In the genomic region with DNA sequence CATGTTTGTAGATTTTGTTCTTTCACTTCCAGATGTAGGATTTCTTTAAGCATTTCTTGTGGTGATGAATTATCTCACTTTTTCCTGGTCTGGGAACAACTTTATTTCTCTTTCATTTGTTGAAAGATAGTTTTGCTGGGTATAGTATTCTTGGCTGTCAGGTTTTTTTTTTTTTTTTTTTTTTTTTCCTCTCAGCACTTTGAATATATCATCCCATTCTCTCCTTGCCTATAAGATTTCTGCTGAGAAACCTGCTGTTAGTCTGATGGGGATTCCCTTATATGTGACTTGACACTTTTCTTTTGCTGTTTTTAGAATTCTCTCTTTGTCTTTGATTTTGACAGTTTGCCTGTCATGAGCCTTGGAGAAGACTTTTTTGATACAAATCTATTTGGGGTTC, we compare ENCODE assay signal across 25 cellular contexts. TPM values are rescaled to one million over a fixed set of nuclear protein-coding genes. Genes with fewer than 3 reads are reported as not detected.
DNase-seq lines count a peak whose midpoint lies in the region; ATAC-seq, FAIRE-seq and TF ChIP-seq lines count a peak whose summit lies in the region.
"Had no signal": no experiment of that assay in that cellular context is flagged by ENCODE, and none has a peak within 500 bp of the region (broad histone marks: within the 10 kb centered on the region; RNA-seq: fewer than 3 reads in every experiment).

No MANE protein-coding gene starts in this region.

- H3K79me2 ChIP-seq in astrocyte (ENCODE audit: insufficient read depth, low read length): no peaks in the 10 kb centered on the region

- TF ChIP-seq CTCF in astrocyte (IDR thresholded peaks at IDR 0.05; ENCODE audit: insufficient read depth, low read depth, low read length) (no peak), colonic mucosa (IDR thresholded peaks at IDR 0.05) (no peak)

- CTCF ChIA-PET in HEK293T (lab: Yijun Ruan, JAX): no interaction called here

- H3K4me3 ChIP-seq in astrocyte (ENCODE audit: insufficient read depth, low read depth, low read length) (no peak overlapping the region), colonic mucosa (no peak overlapping the region)
- H3K4me3 ChIP-seq: BLaER1, HAP-1 had no signal

- H3K9me3 ChIP-seq in astrocyte (ENCODE audit: insufficient read depth, low read depth, low read length) (peaks cover 10% of the 10 kb centered on the region), colonic mucosa (no peaks in the 10 kb centered on the region)
- H3K9me3 ChIP-seq: HAP-1 had no signal

- H3K4me1 Mint-ChIP-seq in astrocyte (ENCODE audit: low read depth, unreplicated experiment): peaks cover 26% of the 10 kb centered on the region
- H3K4me1 Mint-ChIP-seq in stimulated activated memory B cell treated with anti-CD40 and anti-IgM and Interleukin-4, amounts not matched to agents 10 μg/mL and 1 μg/mL and 100 μg/mL, for 72 hours: no peaks in the 10 kb centered on the region
- H3K4me1 Mint-ChIP-seq: B cell; CD4-positive, CD25-positive, alpha-beta regulatory T cell had no signal

- peak; percentile 34 for FAIRE-seq in astrocyte (lab: Jason Lieb, UNC)
- FAIRE-seq: A204.1, GM12892, H54 had no signal

- DNase-seq in DMS53 (lab: John Stamatoyannopoulos, UW): peak; percentile 29
- no peak for DNase-seq in DMS53 treated with DMSO at 0.1 percent for 48 hours (lab: John Stamatoyannopoulos, UW; ENCODE audit: unreplicated experiment)
- DNase-seq in HEK293T (ENCODE audit: extremely low spot score): no peak
- no peak for DNase-seq in astrocyte (ENCODE audit: low read depth)
- DNase-seq in left cardiac atrium: no peak
- no peak for DNase-seq in colonic mucosa
- DNase-seq: Caco-2; CD4-positive, CD25-positive, alpha-beta regulatory T cell; CD8-positive, alpha-beta T cell; DMS153; DMS79 treated with DMSO at 0.1 percent for 48 hours; GF-D8; GOT3; HFFc6 had no signal

- H3K36me3 ChIP-seq in astrocyte (ENCODE audit: insufficient read depth, low read length) (no peaks in the 10 kb centered on the region), colonic mucosa (no peaks in the 10 kb centered on the region)
- H3K36me3 ChIP-seq: HAP-1 had no signal

- no peak for ATAC-seq in left cardiac atrium
- ATAC-seq in stimulated activated memory B cell treated with anti-CD40 and anti-IgM and Interleukin-4, amounts not matched to agents 10 μg/mL and 1 μg/mL and 100 μg/mL, for 72 hours: no peak
- ATAC-seq: CD8-positive, alpha-beta T cell had no signal

- no peaks in the 10 kb centered on the region for H4K20me1 ChIP-seq in astrocyte (ENCODE audit: insufficient read depth, low read length)
- H4K20me1 ChIP-seq: BLaER1 had no signal

- no peaks in the 10 kb centered on the region for H3K27me3 ChIP-seq in astrocyte (ENCODE audit: insufficient read depth, low read length)
- no peaks in the 10 kb centered on the region for H3K27me3 ChIP-seq in colonic mucosa
- H3K27me3 ChIP-seq: BLaER1 had no signal

- H3K36me3 Mint-ChIP-seq in astrocyte (ENCODE audit: low read depth, unreplicated experiment): peaks cover 5% of the 10 kb centered on the region
- H3K36me3 Mint-ChIP-seq in stimulated activated memory B cell treated with anti-CD40 and anti-IgM and Interleukin-4, amounts not matched to agents 10 μg/mL and 1 μg/mL and 100 μg/mL, for 72 hours: peaks cover 15% of the 10 kb centered on the region
- H3K36me3 Mint-ChIP-seq: CD4-positive, CD25-positive, alpha-beta regulatory T cell had no signal

- no peak overlapping the region for H3K4me2 ChIP-seq in astrocyte (ENCODE audit: low read length)
- H3K4me2 ChIP-seq: BLaER1 had no signal

- H3K27ac Mint-ChIP-seq in astrocyte (ENCODE audit: unreplicated experiment): no peak overlapping the region
- no peak overlapping the region for H3K27ac Mint-ChIP-seq in stimulated activated memory B cell treated with anti-CD40 and anti-IgM and Interleukin-4, amounts not matched to agents 10 μg/mL and 1 μg/mL and 100 μg/mL, for 72 hours
- H3K27ac Mint-ChIP-seq: B cell; CD8-positive, alpha-beta T cell; HFFc6 had no signal

- peaks cover 18% of the 10 kb centered on the region for H3K9me3 Mint-ChIP-seq in astrocyte (ENCODE audit: unreplicated experiment)
- H3K9me3 Mint-ChIP-seq in stimulated activated memory B cell treated with anti-CD40 and anti-IgM and Interleukin-4, amounts not matched to agents 10 μg/mL and 1 μg/mL and 100 μg/mL, for 72 hours: peaks cover 32% of the 10 kb centered on the region

- intact Hi-C loops in left cardiac atrium (cut with DNase I) (no loop called here), colonic mucosa (cut with DNase I) (no loop called here)

- H3K27me3 Mint-ChIP-seq in astrocyte (ENCODE audit: low read depth, unreplicated experiment): no peaks in the 10 kb centered on the region
- no peaks in the 10 kb centered on the region for H3K27me3 Mint-ChIP-seq in stimulated activated memory B cell treated with anti-CD40 and anti-IgM and Interleukin-4, amounts not matched to agents 10 μg/mL and 1 μg/mL and 100 μg/mL, for 72 hours

- H2AFZ ChIP-seq in astrocyte (ENCODE audit: low read depth, low read length): no peak overlapping the region

- H3K4me1 ChIP-seq in astrocyte (ENCODE audit: insufficient read depth, low read length) (peaks cover 12% of the 10 kb centered on the region), colonic mucosa (no peaks in the 10 kb centered on the region)
- H3K4me1 ChIP-seq: Caco-2, HAP-1 had no signal

- POLR2A ChIA-PET in HEK293T (lab: Yijun Ruan, JAX): no interaction called here

- H3K4me3 Mint-ChIP-seq in astrocyte (ENCODE audit: unreplicated experiment): no peak overlapping the region
- no peak overlapping the region for H3K4me3 Mint-ChIP-seq in stimulated activated memory B cell treated with anti-CD40 and anti-IgM and Interleukin-4, amounts not matched to agents 10 μg/mL and 1 μg/mL and 100 μg/mL, for 72 hours
- H3K4me3 Mint-ChIP-seq: B cell; CD4-positive, CD25-positive, alpha-beta regulatory T cell; CD8-positive, alpha-beta T cell; HFFc6 had no signal

- H3K27ac ChIP-seq in astrocyte (ENCODE audit: low read depth, low read length) (no peak overlapping the region), colonic mucosa (no peak overlapping the region)
- H3K27ac ChIP-seq: 22Rv1, BLaER1, C4-2B had no signal

- H3K9ac ChIP-seq in astrocyte (ENCODE audit: low read length): no peak overlapping the region
- no peak overlapping the region for H3K9ac ChIP-seq in colonic mucosa (ENCODE audit: low read depth in 2 of 2, low read length in 2 of 2)
- H3K9ac ChIP-seq: BLaER1 had no signal

TF ChIP-seq in HEK293T, 16 proteins besides CTCF, POLR2A, EP300 and RAD21:
- TF ChIP-seq HDGF (IDR thresholded peaks at IDR 0.05; ENCODE audit: borderline replicate concordance) (no peak), ZNF384 (IDR thresholded peaks at IDR 0.05) (peak; percentile 70)

RNA-seq across cellular contexts. Expression of a gene that starts 30.5 kb away (rescaled TPM):
- total RNA-seq in astrocyte: 0.32 and 0.46 TPM in 2 replicates
- not detected for total RNA-seq in left cardiac atrium
- total RNA-seq in colonic mucosa: under 1 TPM in 1 of 2 donors, not detected in 1; 0.21 TPM
- total RNA-seq: B cell; CD4-positive, CD25-positive, alpha-beta regulatory T cell; CD8-positive, alpha-beta T cell; Daoy; G401; HFFc6 had no signal

RNA-seq across cellular contexts. Expression of a gene that starts 47.0 kb away (rescaled TPM):
- total RNA-seq in astrocyte (140 and 147 TPM in 2 replicates), left cardiac atrium (100 to 1,000 TPM in 1 of 2 donors, 10 to 100 TPM in 1; 92.7 to 123 TPM), colonic mucosa (10 to 100 TPM; 40.1 to 44.7 TPM)
